In the genomic region with DNA sequence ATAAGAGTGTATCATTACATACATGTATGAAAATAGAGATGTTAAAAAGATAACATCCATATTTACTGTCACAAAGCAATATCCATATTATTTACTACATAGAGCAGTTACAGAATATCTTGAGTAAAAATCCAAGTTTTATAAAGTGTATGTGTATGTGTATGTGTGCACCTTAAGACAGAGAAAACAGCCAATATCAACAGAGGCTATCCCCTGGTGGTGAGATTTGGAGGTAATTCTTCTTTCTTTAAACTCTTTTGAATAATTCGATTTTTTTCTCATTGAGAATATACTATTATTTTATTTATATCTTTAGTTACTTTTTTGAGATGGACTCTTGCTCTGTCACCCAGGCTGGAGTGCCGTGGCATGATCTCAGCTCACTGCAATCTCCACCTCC, we compare ENCODE assay signal across 18 cellular contexts. TPM values are rescaled to one million over a fixed set of nuclear protein-coding genes. Genes with fewer than 3 reads are reported as not detected.
A peak's percentile ranks its signal among the peaks of the same experiment; 100 is the strongest.
DNase-seq lines count a peak whose midpoint lies in the region; TF ChIP-seq lines count a peak whose summit lies in the region.
"Had no signal": no experiment of that assay in that cellular context is flagged by ENCODE, and none has a peak within 500 bp of the region (broad histone marks: within the 10 kb centered on the region; RNA-seq: fewer than 3 reads in every experiment).

No MANE protein-coding gene starts in this region.

- H3K36me3 ChIP-seq in BE2C = no peaks in the 10 kb centered on the region
- H3K36me3 ChIP-seq: neutrophil, right atrium auricular region, upper lobe of left lung had no signal

- H3K9me3 Mint-ChIP-seq in HFFc6 (no peaks in the 10 kb centered on the region), osteocyte (ENCODE audit: unreplicated experiment) (no peaks in the 10 kb centered on the region)
- H3K9me3 Mint-ChIP-seq: activated CD4-positive, alpha-beta T cell treated with anti-CD3 and anti-CD28 coated beads, Interleukin-2, amount 10 ng/mL, durations not matched to agents 24 days and 14 days had no signal

- no peaks in the 10 kb centered on the region for H3K4me1 ChIP-seq in BE2C
- H3K4me1 ChIP-seq: right atrium auricular region had no signal

- peaks cover 9% of the 10 kb centered on the region for H3K4me1 Mint-ChIP-seq in HFFc6 (ENCODE audit: low read depth)
- peaks cover 5% of the 10 kb centered on the region for H3K4me1 Mint-ChIP-seq in osteocyte (ENCODE audit: unreplicated experiment)
- H3K4me1 Mint-ChIP-seq: activated CD4-positive, alpha-beta T cell treated with anti-CD3 and anti-CD28 coated beads, Interleukin-2, amount 10 ng/mL, durations not matched to agents 24 days and 14 days had no signal

- DNase-seq in BE2C (no peak), HFFc6 (no peak), cardiac fibroblast (ENCODE audit: low read depth in 2 of 2) (no peak), osteocyte (ENCODE audit: extremely low spot score, unreplicated experiment) (no peak), NCI-H128 (lab: John Stamatoyannopoulos, UW; ENCODE audit: unreplicated experiment) (no peak), pons (ENCODE audit: low spot score) (no peak), GM10266 (ENCODE audit: extremely low spot score) (no peak)
- DNase-seq: activated CD4-positive, alpha-beta T cell treated with anti-CD3 and anti-CD28 coated beads, Interleukin-2, amount 10 ng/mL, durations not matched to agents 24 days and 14 days; activated naive CD4-positive, alpha-beta T cell treated with Interleukin-2 at 50 U/mL for 16 hours; AML-193; cortex of kidney; left ventricle myocardium superior; NCI-H226; stimulated activated naive CD4-positive, alpha-beta T cell treated with Interleukin-2 at 50 U/mL for 16 hours; SW 1271; upper lobe of left lung had no signal

- H3K27me3 Mint-ChIP-seq in HFFc6 (ENCODE audit: insufficient read depth) = no peaks in the 10 kb centered on the region; the same call in 1 of the 2 replicates
- no peaks in the 10 kb centered on the region for H3K27me3 Mint-ChIP-seq in osteocyte (ENCODE audit: unreplicated experiment)
- H3K27me3 Mint-ChIP-seq: activated CD4-positive, alpha-beta T cell treated with anti-CD3 and anti-CD28 coated beads, Interleukin-2, amount 10 ng/mL, durations not matched to agents 24 days and 14 days had no signal

- H3K27ac Mint-ChIP-seq in HFFc6 (no peak overlapping the region), osteocyte (ENCODE audit: unreplicated experiment) (no peak overlapping the region)
- H3K27ac Mint-ChIP-seq: activated CD4-positive, alpha-beta T cell treated with anti-CD3 and anti-CD28 coated beads, Interleukin-2, amount 10 ng/mL, durations not matched to agents 24 days and 14 days had no signal

- H3K4me3 Mint-ChIP-seq in HFFc6 = no peak overlapping the region
- H3K4me3 Mint-ChIP-seq in osteocyte (ENCODE audit: unreplicated experiment) = no peak overlapping the region
- H3K4me3 Mint-ChIP-seq: activated CD4-positive, alpha-beta T cell treated with anti-CD3 and anti-CD28 coated beads, Interleukin-2, amount 10 ng/mL, durations not matched to agents 24 days and 14 days had no signal

- H3K27me3 ChIP-seq in BE2C = no peaks in the 10 kb centered on the region
- H3K27me3 ChIP-seq: neutrophil, right atrium auricular region, upper lobe of left lung had no signal

- H3K4me3 ChIP-seq in BE2C (ENCODE audit: low read depth, low read length) = no peak overlapping the region
- no peak overlapping the region for H3K4me3 ChIP-seq in cardiac fibroblast (replicated peaks in 1 of 2; ENCODE audit: low read depth in 2 of 2, low read length in 2 of 2)
- H3K4me3 ChIP-seq: right atrium auricular region, upper lobe of left lung had no signal

- no peaks in the 10 kb centered on the region for H3K9me3 ChIP-seq in BE2C
- H3K9me3 ChIP-seq: neutrophil, right atrium auricular region, upper lobe of left lung had no signal

- TF ChIP-seq CTCF in BE2C (IDR thresholded peaks at IDR 0.05; ENCODE audit: low read depth, low read length) = 0 out of 2 replicates have a peak, but pooled peaks have one; percentile 14
- peak; percentile 69 for TF ChIP-seq CTCF in HFFc6 (IDR thresholded peaks at IDR 0.05)
- peak; percentile 20 for TF ChIP-seq CTCF in cardiac fibroblast (IDR thresholded peaks at IDR 0.05; ENCODE audit: low read depth, low read length)
- peak; percentile 20 for TF ChIP-seq CTCF in osteocyte (IDR thresholded peaks at IDR 0.05)
- TF ChIP-seq CTCF in GM10266 (IDR thresholded peaks at IDR 0.05; ENCODE audit: control insufficient read depth, insufficient read depth, low read depth, missing control alignments) = no peak

- H3K36me3 Mint-ChIP-seq in HFFc6 (ENCODE audit: low read depth) (no peaks in the 10 kb centered on the region), osteocyte (ENCODE audit: unreplicated experiment) (no peaks in the 10 kb centered on the region)

RNA-seq across cellular contexts. Expression of a gene that starts 18.4 kb away (rescaled TPM):
- polyA plus RNA-seq in BE2C (2012; ENCODE audit: insufficient read depth, insufficient read length, low read depth) = 3.5 TPM
- 10 to 100 TPM in 2 of 6 experiments, 1 to 10 TPM in 4; 6.8 to 13.0 (median 8.6) TPM for total RNA-seq in HFFc6 (2021; fragmentation: NEBNext Ultra II Directional; extraction: Animal tissue kit (Norgen Biotek cat#: 25700))
- total RNA-seq in osteocyte = 5.9 and 6.6 TPM in 2 replicates

RNA-seq across cellular contexts. Expression of a gene that starts 44.9 kb away (rescaled TPM):
- polyA plus RNA-seq in BE2C (2012; ENCODE audit: insufficient read depth, insufficient read length, low read depth) = 149 TPM
- total RNA-seq in HFFc6 (2021; fragmentation: NEBNext Ultra II Directional; extraction: Animal tissue kit (Norgen Biotek cat#: 25700)) = over 10,000 TPM in 4 of 6 experiments, 1,000 to 10,000 TPM in 2; 9,623 to 12,540 (median 10,688) TPM
- total RNA-seq in osteocyte = 2,114 and 2,178 TPM in 2 replicates

RNA-seq across cellular contexts. Expression of a gene that starts 53.5 kb away (rescaled TPM):
- polyA plus RNA-seq in BE2C (2012; ENCODE audit: insufficient read depth, insufficient read length, low read depth) = 1.7 TPM
- 1 to 10 TPM in 3 of 6 experiments, under 1 TPM in 3; 0.43 to 1.7 (median 1.2) TPM for total RNA-seq in HFFc6 (2021; fragmentation: NEBNext Ultra II Directional; extraction: Animal tissue kit (Norgen Biotek cat#: 25700))
- 1.4 and 1.7 TPM in 2 replicates for total RNA-seq in osteocyte
